In genomic region chr10:74589226-74589673, GRCh38 we compare ENCODE assay signal across 9 cellular contexts.
DNase-seq lines count a peak whose midpoint lies in the region; ATAC-seq and TF ChIP-seq lines count a peak whose summit lies in the region.
"Had no signal": no experiment of that assay in that cellular context is flagged by ENCODE, and none has a peak within 500 bp of the region (broad histone marks: within the 10 kb centered on the region; RNA-seq: fewer than 3 reads in every experiment).

No MANE protein-coding gene starts in this region.

- no peak for TF ChIP-seq CTCF in KMS-11 (conservative IDR thresholded peaks at IDR 0.05; ENCODE audit: low read depth, low read length)

- H3K27ac ChIP-seq in KMS-11 (peak overlapping the region; percentile 91), rectal smooth muscle tissue (ENCODE audit: low read depth, low read length) (peak overlapping the region; percentile 53)
- H3K27ac ChIP-seq: HL-60 had no signal

- DNase-seq in DMS153 (lab: John Stamatoyannopoulos, UW) = peak; percentile 99
- peak; percentile 96 for DNase-seq in SK-N-DZ (ENCODE audit: low spot score)
- peak; percentile 56 for DNase-seq in activated naive CD8-positive, alpha-beta T cell treated with anti-CD3 and anti-CD28 coated beads, Interleukin-2, amount 10 ng/mL, durations not matched to agents 7 days and 5 days
- DNase-seq in Right ventricle myocardium superior = peak; percentile 90
- DNase-seq in ureter (ENCODE audit: low spot score) = peak; percentile 88
- DNase-seq in NCI-H526 treated with DMSO at 0.1 percent for 48 hours (lab: John Stamatoyannopoulos, UW) = no peak

- H3K79me2 ChIP-seq in KMS-11 (ENCODE audit: insufficient read depth, low read depth) = no peaks in the 10 kb centered on the region

- no peaks in the 10 kb centered on the region for H3K27me3 Mint-ChIP-seq in activated naive CD8-positive, alpha-beta T cell treated with anti-CD3 and anti-CD28 coated beads, Interleukin-2, amount 10 ng/mL, durations not matched to agents 7 days and 5 days

- intact Hi-C loops in Right ventricle myocardium superior (cut with DNase I) = no loop called here

- peak overlapping the region; percentile 61 for H3K9ac ChIP-seq in KMS-11
- H3K9ac ChIP-seq in rectal smooth muscle tissue (ENCODE audit: low read length) = no peak overlapping the region

- H4K20me1 ChIP-seq in KMS-11 (ENCODE audit: insufficient read depth) = no peaks in the 10 kb centered on the region

- H3K36me3 ChIP-seq in KMS-11 (ENCODE audit: insufficient read depth) (no peaks in the 10 kb centered on the region), rectal smooth muscle tissue (ENCODE audit: control insufficient read depth, insufficient read depth, low read length) (no peaks in the 10 kb centered on the region)

- H3K27me3 ChIP-seq in KMS-11 (ENCODE audit: insufficient read depth, low read depth) (no peaks in the 10 kb centered on the region), rectal smooth muscle tissue (ENCODE audit: control insufficient read depth, insufficient read depth, low read length) (no peaks in the 10 kb centered on the region)

- peak; percentile 48 for ATAC-seq in activated naive CD8-positive, alpha-beta T cell treated with anti-CD3 and anti-CD28 coated beads, Interleukin-2, amount 10 ng/mL, durations not matched to agents 7 days and 5 days (ENCODE audit: low read depth)
- ATAC-seq in Right ventricle myocardium superior (ENCODE audit: poor library complexity) = peak; percentile 91

- peak overlapping the region; percentile 70 for H3K27ac Mint-ChIP-seq in activated naive CD8-positive, alpha-beta T cell treated with anti-CD3 and anti-CD28 coated beads, Interleukin-2, amount 10 ng/mL, durations not matched to agents 7 days and 5 days

- H3K36me3 Mint-ChIP-seq in activated naive CD8-positive, alpha-beta T cell treated with anti-CD3 and anti-CD28 coated beads, Interleukin-2, amount 10 ng/mL, durations not matched to agents 7 days and 5 days = peaks cover 10% of the 10 kb centered on the region

- no peak overlapping the region for H3K4me3 ChIP-seq in KMS-11 (IDR thresholded peaks at IDR 0.05; ENCODE audit: insufficient read depth, low read depth, low read length)
- H3K4me3 ChIP-seq in rectal smooth muscle tissue (ENCODE audit: low read length) = no peak overlapping the region

- peaks cover 46% of the 10 kb centered on the region for H3K4me1 Mint-ChIP-seq in activated naive CD8-positive, alpha-beta T cell treated with anti-CD3 and anti-CD28 coated beads, Interleukin-2, amount 10 ng/mL, durations not matched to agents 7 days and 5 days

- peak overlapping the region; percentile 41 for H3K4me3 Mint-ChIP-seq in activated naive CD8-positive, alpha-beta T cell treated with anti-CD3 and anti-CD28 coated beads, Interleukin-2, amount 10 ng/mL, durations not matched to agents 7 days and 5 days

- POLR2A ChIA-PET in activated naive CD8-positive, alpha-beta T cell treated with anti-CD3 and anti-CD28 coated beads, Interleukin-2, amount 10 ng/mL, durations not matched to agents 7 days and 5 days (lab: Charles Lee) = interaction anchor here (0.6 to 0.9 kb wide), 3 partner anchors 237 to 1223 kb away, joined by 3 to 5 read pairs (median 4); partner anchors contain the start of gene KAT6B

- H3K4me1 ChIP-seq in KMS-11 (ENCODE audit: low read depth, poor library complexity, severe bottlenecking) (peaks cover 93% of the 10 kb centered on the region), rectal smooth muscle tissue (ENCODE audit: control insufficient read depth, insufficient read depth, low read length) (peaks cover 44% of the 10 kb centered on the region)

- peak overlapping the region; percentile 75 for H3K4me2 ChIP-seq in KMS-11

- no peak overlapping the region for H2AFZ ChIP-seq in KMS-11 (ENCODE audit: low read depth)

- H3K9me3 Mint-ChIP-seq in activated naive CD8-positive, alpha-beta T cell treated with anti-CD3 and anti-CD28 coated beads, Interleukin-2, amount 10 ng/mL, durations not matched to agents 7 days and 5 days = no peaks in the 10 kb centered on the region
